Comparison of ENCODE assay signal across 20 cellular contexts in the genomic region with DNA sequence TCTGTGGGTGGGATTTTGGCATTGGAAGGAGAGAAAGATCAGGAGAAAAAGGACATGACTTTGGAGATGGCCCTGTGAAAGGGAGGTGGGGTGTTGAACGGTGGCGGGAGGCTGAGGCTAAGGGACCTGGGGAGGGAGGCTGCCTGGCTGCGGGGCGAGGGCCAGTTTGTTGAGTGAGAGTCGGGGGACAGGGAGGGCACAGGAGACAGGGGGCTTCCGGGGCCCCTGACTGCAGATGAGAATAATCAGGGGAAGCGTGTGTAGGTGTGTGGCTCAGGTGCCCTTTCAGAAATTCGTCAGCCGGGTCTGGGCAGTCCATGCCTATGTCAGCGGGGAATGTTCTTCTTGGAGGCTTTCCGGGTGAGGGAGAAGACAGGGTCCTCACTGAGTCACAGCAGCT. TPM values are rescaled to one million over a fixed set of nuclear protein-coding genes. Genes with fewer than 3 reads are reported as not detected.
DNase-seq lines count a peak whose midpoint lies in the region; ATAC-seq and TF ChIP-seq lines count a peak whose summit lies in the region.
"Had no signal": no experiment of that assay in that cellular context is flagged by ENCODE, and none has a peak within 500 bp of the region (broad histone marks: within the 10 kb centered on the region; RNA-seq: fewer than 3 reads in every experiment).

No MANE protein-coding gene starts in this region.

- in situ Hi-C loops in GM13977 (cut with MboI; ENCODE audit: low pct_unique_long_range_greater_than_20kb, low sequenced_read_pairs, unreplicated experiment) = no loop called here

- no peaks in the 10 kb centered on the region for H3K36me3 ChIP-seq in RWPE2 (ENCODE audit: low read depth)
- no peaks in the 10 kb centered on the region for H3K36me3 ChIP-seq in endodermal cell (ENCODE audit: control insufficient read depth, insufficient read depth, low read length)
- H3K36me3 ChIP-seq in spleen = no peaks in the 10 kb centered on the region
- H3K36me3 ChIP-seq: MG63 had no signal

- ATAC-seq in RWPE2 (ENCODE audit: low read depth) = no peak
- ATAC-seq in HG03280 (IDR thresholded peaks at IDR 0.05; ENCODE audit: unreplicated experiment) = no peak

- H3K4me3 ChIP-seq in RWPE2 (ENCODE audit: severe bottlenecking) (no peak overlapping the region), endodermal cell (ENCODE audit: low read length) (no peak overlapping the region), spleen (no peak overlapping the region)
- H3K4me3 ChIP-seq: MG63, PC-9 had no signal

- H3K27ac ChIP-seq in RWPE2 (ENCODE audit: poor library complexity, severe bottlenecking) (no peak overlapping the region), endodermal cell (ENCODE audit: low read depth, low read length) (no peak overlapping the region), spleen (no peak overlapping the region)
- H3K27ac ChIP-seq: C4-2B, PC-9, RWPE1 had no signal

- H3K27me3 Mint-ChIP-seq in endodermal cell (ENCODE audit: insufficient read depth) = no peaks in the 10 kb centered on the region
- no peaks in the 10 kb centered on the region for H3K27me3 Mint-ChIP-seq in neural crest cell (ENCODE audit: low read depth)

- intact Hi-C loops in spleen (cut with DNase I; ENCODE audit: low total_unique reads) = no loop called here

- TF ChIP-seq POLR2A in spleen (IDR thresholded peaks at IDR 0.05) = no peak

- H3K4me3 Mint-ChIP-seq in endodermal cell = no peak overlapping the region
- H3K4me3 Mint-ChIP-seq in neural crest cell = no peak overlapping the region

- DNase-seq in RWPE2 (ENCODE audit: low spot score) (peak; percentile 17), endodermal cell (peak; percentile 39), neural crest cell (ENCODE audit: low read depth, low spot score) (no peak), spleen (peak; percentile 51), NCI-H446 (lab: John Stamatoyannopoulos, UW) (no peak), GM13977 (ENCODE audit: low spot score) (no peak)
- DNase-seq: DMS 273 treated with DMSO at 0.1 percent for 48 hours, DND-41, HCEC 1CT, Kasumi-1, NCI-H1048, NCI-H1436, NCI-H1930, NCI-H226, NCI-H524 treated with DMSO at 0.1 percent for 48 hours had no signal

- H3K4me1 Mint-ChIP-seq in endodermal cell = peaks cover 10% of the 10 kb centered on the region
- peaks cover 4% of the 10 kb centered on the region for H3K4me1 Mint-ChIP-seq in neural crest cell

- WGBS in endodermal cell (ENCODE audit: insufficient coverage in 1 of 2, insufficient read length in 1 of 2), 2 experiments = 91 to 92% methylated on average over 8 to 11 of the region's 11 CpGs
- 86 to 93% (median 90%) methylated on average over 11 of the region's 11 CpGs for WGBS in spleen, 5 donors

- H3K36me3 Mint-ChIP-seq in endodermal cell (ENCODE audit: low read depth) (no peaks in the 10 kb centered on the region), neural crest cell (ENCODE audit: low read depth) (no peaks in the 10 kb centered on the region)

- H3K27me3 ChIP-seq in RWPE2 (ENCODE audit: insufficient read depth, poor library complexity, severe bottlenecking) (no peaks in the 10 kb centered on the region), endodermal cell (ENCODE audit: control insufficient read depth, insufficient read depth, low read length, poor library complexity, severe bottlenecking) (no peaks in the 10 kb centered on the region), spleen (replicated peaks in 1 of 7) (peaks cover 0 to 29% (median 0%) of the 10 kb centered on the region in 7 donors)
- H3K27me3 ChIP-seq: MG63 had no signal

- TF ChIP-seq CTCF in RWPE2 (IDR thresholded peaks at IDR 0.05; ENCODE audit: poor library complexity, severe bottlenecking) = no peak
- TF ChIP-seq CTCF in endodermal cell (conservative IDR thresholded peaks at IDR 0.05) = no peak
- TF ChIP-seq CTCF in neural crest cell (conservative IDR thresholded peaks at IDR 0.05) = no peak
- no peak for TF ChIP-seq CTCF in spleen (IDR thresholded peaks at IDR 0.05 in 8 of 11, conservative IDR thresholded peaks at IDR 0.05 in 3 of 11)
- TF ChIP-seq CTCF in GM13977 (IDR thresholded peaks at IDR 0.05; ENCODE audit: extremely low read depth, insufficient read depth, missing control alignments) = no peak

- H3K9me3 Mint-ChIP-seq in endodermal cell (no peaks in the 10 kb centered on the region), neural crest cell (no peaks in the 10 kb centered on the region)

- H3K4me1 ChIP-seq in RWPE2 (ENCODE audit: insufficient read depth, poor library complexity, severe bottlenecking) (no peaks in the 10 kb centered on the region), endodermal cell (ENCODE audit: control insufficient read depth, insufficient read depth, low read length) (no peaks in the 10 kb centered on the region), spleen (no peaks in the 10 kb centered on the region)

- H3K27ac Mint-ChIP-seq in endodermal cell = no peak overlapping the region
- peak overlapping the region; percentile 75 for H3K27ac Mint-ChIP-seq in neural crest cell (ENCODE audit: unreplicated experiment)

- H3K9me3 ChIP-seq in RWPE2 (ENCODE audit: severe bottlenecking) (no peaks in the 10 kb centered on the region), endodermal cell (ENCODE audit: control insufficient read depth, low read length) (no peaks in the 10 kb centered on the region), spleen (no peaks in the 10 kb centered on the region)
- H3K9me3 ChIP-seq: MG63 had no signal

- no peak overlapping the region for H3K9ac ChIP-seq in endodermal cell (ENCODE audit: extremely low read depth, low read length, poor library complexity, severe bottlenecking)

RNA-seq across cellular contexts. Expression of a gene that starts 52.2 kb away (rescaled TPM):
- total RNA-seq in endodermal cell (1 to 10 TPM; 1.1 to 1.2 TPM), neural crest cell (0.07 and 0.19 TPM in 2 replicates), spleen (1 to 10 TPM in 1 of 7 donors, under 1 TPM in 6; 0.19 to 1.6 (median 0.34) TPM)
- polyA plus RNA-seq in endodermal cell (2013, experiment 1 of 2) = 0.75 TPM
- polyA plus RNA-seq in endodermal cell (2013, experiment 2 of 2) = 0.37 TPM
- under 1 TPM; 0.06 to 0.17 (median 0.16) TPM for polyA plus RNA-seq in spleen
- total RNA-seq: PC-9 had no signal

Comparison
In these comparisons a context has a peak if more than half of its experiments do, and no peak if none do; other contexts are left out.
1. DNase-seq: peak in RWPE2 (single experiment), endodermal cell (single experiment) and spleen (single experiment); none in neural crest cell (single experiment), NCI-H446 (0 of 2) and GM13977 (single experiment).